Comparison of ENCODE assay signal across 18 cellular contexts in the genomic region with DNA sequence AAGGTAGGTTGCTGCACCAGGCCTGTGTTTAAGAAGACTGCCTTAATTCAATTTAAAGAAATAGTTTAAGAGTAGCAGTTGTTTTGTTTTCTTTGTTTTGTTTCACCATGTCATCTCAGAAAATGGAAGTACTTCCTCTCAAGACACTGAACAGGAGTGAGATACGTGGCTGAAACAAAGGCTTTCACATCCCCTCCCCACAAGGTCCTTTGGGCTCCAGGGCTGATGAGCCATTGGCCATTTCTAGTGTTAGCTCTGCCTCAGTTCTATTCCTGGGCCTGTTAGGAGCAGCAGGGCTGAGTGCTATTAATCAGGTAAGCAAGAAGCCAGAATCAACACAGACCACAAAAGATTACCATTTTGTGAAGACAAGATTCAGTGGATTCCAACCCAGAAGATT.
DNase-seq lines count a peak whose midpoint lies in the region; ATAC-seq lines count a peak whose summit lies in the region.
"Had no signal": no experiment of that assay in that cellular context is flagged by ENCODE, and none has a peak within 500 bp of the region (broad histone marks: within the 10 kb centered on the region; RNA-seq: fewer than 3 reads in every experiment).

No MANE protein-coding gene starts in this region.

- in situ Hi-C loops in G401 (cut with HindIII; ENCODE audit: low sequenced_read_pairs) = no loop called here

- DNase-seq in G401 (ENCODE audit: low spot score) (peak; percentile 34), NCI-H2107 treated with DMSO at 0.1 percent for 48 hours (lab: John Stamatoyannopoulos, UW; ENCODE audit: unreplicated experiment) (no peak), NCI-H345 (lab: John Stamatoyannopoulos, UW) (no peak)
- no peak for DNase-seq in activated naive CD4-positive, alpha-beta T cell treated with anti-CD3 and anti-CD28 coated beads, Interleukin-2, amount 10 ng/mL, durations not matched to agents 7 days and 5 days
- DNase-seq in stimulated activated CD4-positive, alpha-beta T cell treated with anti-CD3 and anti-CD28 coated beads, Interleukin-12 subunit alpha, Interleukin-12 subunit beta, amount 100 ng/mL, for 4 hours = no peak
- DNase-seq: 8988T, DMS79 treated with DMSO at 0.1 percent for 48 hours, foreskin keratinocyte, Karpas-422, left ventricle myocardium superior, naive B cell, NCI-H1694 treated with DMSO at 0.1 percent for 48 hours, NCI-H510A treated with DMSO at 0.1 percent for 48 hours, stomach had no signal

- no peak overlapping the region for H3K27ac Mint-ChIP-seq in activated naive CD4-positive, alpha-beta T cell treated with anti-CD3 and anti-CD28 coated beads, Interleukin-2, amount 10 ng/mL, durations not matched to agents 7 days and 5 days
- H3K27ac Mint-ChIP-seq: CD14-positive monocyte, naive B cell had no signal

- CTCF ChIA-PET in activated naive CD4-positive, alpha-beta T cell treated with anti-CD3 and anti-CD28 coated beads, Interleukin-2, amount 10 ng/mL, durations not matched to agents 7 days and 5 days (lab: Charles Lee) = no interaction called here

- no peaks in the 10 kb centered on the region for H3K9me3 Mint-ChIP-seq in activated naive CD4-positive, alpha-beta T cell treated with anti-CD3 and anti-CD28 coated beads, Interleukin-2, amount 10 ng/mL, durations not matched to agents 7 days and 5 days

- H3K27me3 Mint-ChIP-seq in activated naive CD4-positive, alpha-beta T cell treated with anti-CD3 and anti-CD28 coated beads, Interleukin-2, amount 10 ng/mL, durations not matched to agents 7 days and 5 days = peaks cover 4% of the 10 kb centered on the region

- ATAC-seq in GM19395 (IDR thresholded peaks at IDR 0.05; ENCODE audit: unreplicated experiment) = peak; percentile 90
- ATAC-seq in HG02571 (IDR thresholded peaks at IDR 0.05; ENCODE audit: unreplicated experiment) = peak; percentile 62
- peak; percentile 53 for ATAC-seq in HG03432 (IDR thresholded peaks at IDR 0.05; ENCODE audit: unreplicated experiment)
- ATAC-seq: foreskin keratinocyte, left ventricle myocardium superior had no signal

- no peaks in the 10 kb centered on the region for H3K36me3 Mint-ChIP-seq in activated naive CD4-positive, alpha-beta T cell treated with anti-CD3 and anti-CD28 coated beads, Interleukin-2, amount 10 ng/mL, durations not matched to agents 7 days and 5 days
- H3K36me3 Mint-ChIP-seq: CD14-positive monocyte, naive B cell had no signal

- H3K4me1 Mint-ChIP-seq in activated naive CD4-positive, alpha-beta T cell treated with anti-CD3 and anti-CD28 coated beads, Interleukin-2, amount 10 ng/mL, durations not matched to agents 7 days and 5 days = no peaks in the 10 kb centered on the region
- H3K4me1 Mint-ChIP-seq: CD14-positive monocyte, naive B cell had no signal

- H3K4me3 Mint-ChIP-seq in activated naive CD4-positive, alpha-beta T cell treated with anti-CD3 and anti-CD28 coated beads, Interleukin-2, amount 10 ng/mL, durations not matched to agents 7 days and 5 days = no peak overlapping the region
- H3K4me3 Mint-ChIP-seq: CD14-positive monocyte, naive B cell had no signal
